In the genomic region with DNA sequence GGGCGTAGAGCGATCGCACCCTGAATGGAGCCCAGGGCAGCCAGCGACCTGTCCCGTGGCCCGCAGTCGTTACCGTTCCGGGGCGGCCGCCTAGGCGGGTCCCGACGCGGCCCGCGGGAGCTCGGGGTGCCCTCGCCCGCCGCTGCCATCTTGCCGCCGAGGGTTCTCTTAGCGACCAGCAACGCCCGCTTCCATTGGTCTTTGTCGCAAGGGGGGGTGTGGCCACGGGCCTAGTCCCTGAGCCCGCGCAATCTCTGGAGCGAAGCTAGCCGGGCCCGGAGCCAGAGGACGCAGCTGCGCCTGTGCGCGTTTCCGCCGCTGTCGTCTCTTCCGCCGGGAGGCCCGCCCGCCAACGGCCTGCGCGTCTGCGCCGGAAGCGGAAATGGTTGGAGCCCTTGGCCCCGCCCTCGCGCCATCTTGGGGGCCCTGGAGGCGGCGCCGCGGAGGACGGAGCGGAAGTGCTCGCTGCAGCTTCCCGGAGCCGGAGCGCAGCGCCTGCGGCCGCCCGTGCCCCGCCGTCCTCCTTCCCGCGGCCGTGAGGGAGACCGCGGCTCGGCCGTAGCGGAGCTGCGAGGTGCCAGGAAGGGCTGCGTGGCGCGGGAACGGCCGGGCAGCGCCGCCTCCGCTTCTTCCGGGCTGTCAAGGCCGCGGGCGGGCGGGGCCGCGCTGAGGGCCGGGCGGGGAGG, we compare ENCODE assay signal across 8 cellular contexts. TPM values are rescaled to one million over a fixed set of nuclear protein-coding genes. Genes with fewer than 3 reads are reported as not detected.
DNase-seq lines count a peak whose midpoint lies in the region; ATAC-seq and TF ChIP-seq lines count a peak whose summit lies in the region.

MORN1 (minus strand) TSS at position 170 of the 686 bp plus-strand sequence; CDS start at position 149, 21 bp downstream.
RER1 (plus strand) TSS at position 457 of the 686 bp plus-strand sequence. CDS start 3,950 bp downstream, outside the sequence.

- intact Hi-C loops in Panc1 (cut with micrococcal nuclease; ENCODE audit: unreplicated experiment): no loop called here

- H3K9me3 ChIP-seq in Panc1 (ENCODE audit: control insufficient read depth, insufficient read depth, low read depth, low read length): no peaks in the 10 kb centered on the region
- no peaks in the 10 kb centered on the region for H3K9me3 ChIP-seq in mucosa of stomach (ENCODE audit: control insufficient read depth, low read length)

- in situ Hi-C loops in Panc1 (cut with HindIII; ENCODE audit: low pct_unique_long_range_greater_than_20kb, low sequenced_read_pairs): loop anchor here (10.0 kb wide), 1 partner anchor 197 kb away; the partner anchor contains the start of gene FAAP20

- peak within 1 kb of the TSS; percentile 77 for H3K4me3 ChIP-seq in KMS-11 (IDR thresholded peaks at IDR 0.05; ENCODE audit: insufficient read depth, low read depth, low read length)
- H3K4me3 ChIP-seq in Panc1 (ENCODE audit: low read depth in 2 of 2, low read length in 2 of 2): peak within 1 kb of the TSS; percentile 69 to 99
- peak within 1 kb of the TSS; percentile 56 for H3K4me3 ChIP-seq in mucosa of stomach (ENCODE audit: low read length)

- TF ChIP-seq CTCF in KMS-11 (conservative IDR thresholded peaks at IDR 0.05; ENCODE audit: low read depth, low read length) (no peak), Panc1 (IDR thresholded peaks at IDR 0.05) (no peak)

- BruUV-seq in Panc1 (replicated peaks; lab: Mats Ljungman, UMichigan): no TSS peak

- no peaks in the 10 kb centered on the region for H3K27me3 Mint-ChIP-seq in activated T-cell treated with anti-CD3 and anti-CD28 coated beads, Interleukin-2, amount 50 U/mL, for 72 hours (ENCODE audit: low read depth)

- peaks cover 37% of the 10 kb centered on the region for H3K4me1 Mint-ChIP-seq in activated T-cell treated with anti-CD3 and anti-CD28 coated beads, Interleukin-2, amount 50 U/mL, for 72 hours (ENCODE audit: low read depth)

- H3K9me3 Mint-ChIP-seq in activated T-cell treated with anti-CD3 and anti-CD28 coated beads, Interleukin-2, amount 50 U/mL, for 72 hours: no peaks in the 10 kb centered on the region

- H3K36me3 Mint-ChIP-seq in activated T-cell treated with anti-CD3 and anti-CD28 coated beads, Interleukin-2, amount 50 U/mL, for 72 hours (ENCODE audit: insufficient read depth in 2 of 2): peaks cover 0 to 5% of the 10 kb centered on the region in 2 donors

- ATAC-seq in GM21786 (IDR thresholded peaks at IDR 0.05; ENCODE audit: unreplicated experiment): peak; percentile 90
- ATAC-seq in Panc1: peak; percentile 98
- peak; percentile 98 to 99 for ATAC-seq in activated T-cell treated with anti-CD3 and anti-CD28 coated beads, Interleukin-2, amount 50 U/mL, for 72 hours (replicated peaks in 1 of 2)
- ATAC-seq in esophagus mucosa: peak; percentile 93

- H3K36me3 ChIP-seq in KMS-11 (ENCODE audit: insufficient read depth): no peaks in the 10 kb centered on the region
- peaks cover 6% of the 10 kb centered on the region; the same call in 1 of the 2 replicates for H3K36me3 ChIP-seq in Panc1 (ENCODE audit: control insufficient read depth, insufficient read depth, low read length)
- peaks cover 16% of the 10 kb centered on the region for H3K36me3 ChIP-seq in mucosa of stomach (ENCODE audit: control insufficient read depth, insufficient read depth, low read length)

- peaks cover 17% of the 10 kb centered on the region for H3K4me1 ChIP-seq in KMS-11 (ENCODE audit: low read depth, poor library complexity, severe bottlenecking)
- peaks cover 26% of the 10 kb centered on the region for H3K4me1 ChIP-seq in Panc1 (ENCODE audit: control insufficient read depth, insufficient read depth, low read length)
- peaks cover 41% of the 10 kb centered on the region for H3K4me1 ChIP-seq in mucosa of stomach (ENCODE audit: control insufficient read depth, insufficient read depth, low read length)

- peak within 1 kb of the TSS; percentile 90 for H3K4me2 ChIP-seq in KMS-11

- H3K27me3 ChIP-seq in KMS-11 (ENCODE audit: insufficient read depth, low read depth): no peaks in the 10 kb centered on the region
- no peaks in the 10 kb centered on the region for H3K27me3 ChIP-seq in Panc1 (ENCODE audit: control insufficient read depth, insufficient read depth, low read length)
- H3K27me3 ChIP-seq in mucosa of stomach (ENCODE audit: control insufficient read depth, insufficient read depth, low read length): no peaks in the 10 kb centered on the region

- peaks cover 19% of the 10 kb centered on the region for H3K79me2 ChIP-seq in KMS-11 (ENCODE audit: insufficient read depth, low read depth)

- H3K27ac ChIP-seq in KMS-11: peak within 1 kb of the TSS; percentile 56
- peak within 1 kb of the TSS; percentile 94 for H3K27ac ChIP-seq in Panc1 (ENCODE audit: low read length)

- H3K9ac ChIP-seq in KMS-11 (peak within 1 kb of the TSS; percentile 77), mucosa of stomach (ENCODE audit: low read length) (peak within 1 kb of the TSS; percentile 61)

- H3K4me3 Mint-ChIP-seq in activated T-cell treated with anti-CD3 and anti-CD28 coated beads, Interleukin-2, amount 50 U/mL, for 72 hours: peak within 1 kb of the TSS; percentile 84 to 91

- POLR2A ChIA-PET in Panc1 (lab: Charles Lee): interaction anchor here (0.5 to 0.6 kb wide), 3 partner anchors 76 to 194 kb away, joined by 3 to 6 read pairs (median 5); no protein-coding TSS in a partner anchor

- H3K27ac Mint-ChIP-seq in activated T-cell treated with anti-CD3 and anti-CD28 coated beads, Interleukin-2, amount 50 U/mL, for 72 hours: peak within 1 kb of the TSS; percentile 89

- CTCF ChIA-PET in Panc1 (lab: Charles Lee): interaction anchor here (0.6 to 1.4 kb wide), 4 partner anchors 10 to 197 kb away, joined by 3 to 6 read pairs (median 4); partner anchors contain the start of gene FAAP20

- peak; percentile 97 for DNase-seq in DMS79 treated with DMSO at 0.1 percent for 48 hours (lab: John Stamatoyannopoulos, UW)
- DNase-seq in Panc1 (ENCODE audit: low read depth, low spot score): peak; percentile 93
- DNase-seq in activated T-cell treated with anti-CD3 and anti-CD28 coated beads, Interleukin-2, amount 50 U/mL, for 72 hours: peak; percentile 99
- DNase-seq in stimulated activated CD8-positive, alpha-beta memory T cell treated with anti-CD3 and anti-CD28 coated beads, Interleukin-4, amount 100 ng/mL, for 48 hours: peak; percentile 98

- no peaks in the 10 kb centered on the region for H4K20me1 ChIP-seq in KMS-11 (ENCODE audit: insufficient read depth)

- peak within 1 kb of the TSS; percentile 85 for H2AFZ ChIP-seq in KMS-11 (ENCODE audit: low read depth)

RNA-seq across cellular contexts. Expression of gene MORN1, which starts in this region (rescaled TPM):
- total RNA-seq in Panc1 (2021; ENCODE audit: unreplicated experiment) (21.3 TPM), esophagus mucosa (8.4 TPM)
- 13.2 TPM for polyA plus RNA-seq in Panc1 (2012; ENCODE audit: insufficient read length)
- total RNA-seq in activated T-cell treated with anti-CD3 and anti-CD28 coated beads, Interleukin-2, amount 50 U/mL, for 72 hours: 1 to 10 TPM; 6.8 to 6.9 TPM

RNA-seq across cellular contexts. Expression of gene RER1, which starts in this region (rescaled TPM):
- total RNA-seq in Panc1 (2021; ENCODE audit: unreplicated experiment) (235 TPM), esophagus mucosa (167 TPM)
- polyA plus RNA-seq in Panc1 (2012; ENCODE audit: insufficient read length): 207 TPM
- total RNA-seq in activated T-cell treated with anti-CD3 and anti-CD28 coated beads, Interleukin-2, amount 50 U/mL, for 72 hours: 100 to 1,000 TPM; 160 to 166 TPM

Comparison
In these comparisons a context has a peak if more than half of its experiments do, and no peak if none do; other contexts are left out.
1. Peak in every context shown above with its lines: DNase-seq, ATAC-seq, H3K4me3 ChIP-seq and H3K27ac ChIP-seq.